ENCODE assay signal across 15 cellular contexts in the genomic region with DNA sequence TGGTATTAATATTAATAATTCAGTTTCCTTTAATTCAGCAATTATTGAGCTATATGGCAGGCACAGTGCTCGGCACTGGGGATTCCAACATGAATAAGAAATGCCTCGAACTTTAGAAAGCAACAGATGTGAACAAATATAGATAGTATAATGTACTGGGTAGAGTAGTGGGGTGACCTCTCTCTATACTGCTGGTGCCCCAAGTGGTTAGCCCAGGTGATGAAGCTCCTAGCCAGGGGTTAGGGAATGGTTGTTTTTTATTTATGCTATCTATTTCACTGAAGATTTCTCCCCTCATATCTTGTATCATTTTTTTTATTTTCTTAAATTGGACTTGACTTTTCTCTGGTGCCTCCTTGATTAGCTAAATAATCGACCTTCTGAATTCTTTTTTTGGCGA.
"Had no signal": no experiment of that assay in that cellular context is flagged by ENCODE, and none has a peak within 500 bp of the region (broad histone marks: within the 10 kb centered on the region; RNA-seq: fewer than 3 reads in every experiment).

No MANE protein-coding gene starts in this region.

- H3K4me1 ChIP-seq: esophagus muscularis mucosa, prostate gland, right atrium auricular region, upper lobe of left lung had no signal

- H3K9me3 Mint-ChIP-seq: activated naive CD8-positive, alpha-beta T cell treated with anti-CD3 and anti-CD28 coated beads for 36 hours; immature natural killer cell; memory B cell had no signal

- ATAC-seq: heart right ventricle, left ventricle myocardium superior had no signal

- H3K4me3 Mint-ChIP-seq: activated naive CD8-positive, alpha-beta T cell treated with anti-CD3 and anti-CD28 coated beads for 36 hours; immature natural killer cell; memory B cell had no signal

- H3K36me3 Mint-ChIP-seq: activated naive CD8-positive, alpha-beta T cell treated with anti-CD3 and anti-CD28 coated beads for 36 hours; immature natural killer cell; memory B cell had no signal

- H3K27me3 Mint-ChIP-seq: activated naive CD8-positive, alpha-beta T cell treated with anti-CD3 and anti-CD28 coated beads for 36 hours; memory B cell had no signal

- H3K9me3 ChIP-seq: esophagus muscularis mucosa, heart right ventricle, prostate gland, right atrium auricular region, thoracic aorta, upper lobe of left lung had no signal

- H3K27ac ChIP-seq: esophagus muscularis mucosa, heart right ventricle, prostate gland, right atrium auricular region, thoracic aorta, upper lobe of left lung, WERI-Rb-1 had no signal

- DNase-seq: activated CD4-positive, alpha-beta T cell treated with anti-CD3 and anti-CD28 coated beads, Interleukin-2, amount 50 U/mL, for 4 hours; activated naive CD8-positive, alpha-beta T cell treated with anti-CD3 and anti-CD28 coated beads for 36 hours; amniotic stem cell; effector CD4-positive, alpha-beta T cell; heart right ventricle; immature natural killer cell; kidney glomerular epithelial cell; left ventricle myocardium superior; upper lobe of left lung; WERI-Rb-1 had no signal

- H3K27me3 ChIP-seq: esophagus muscularis mucosa, heart right ventricle, right atrium auricular region, upper lobe of left lung had no signal

- H3K27ac Mint-ChIP-seq: activated naive CD8-positive, alpha-beta T cell treated with anti-CD3 and anti-CD28 coated beads for 36 hours; immature natural killer cell; memory B cell had no signal
